In the genomic region with DNA sequence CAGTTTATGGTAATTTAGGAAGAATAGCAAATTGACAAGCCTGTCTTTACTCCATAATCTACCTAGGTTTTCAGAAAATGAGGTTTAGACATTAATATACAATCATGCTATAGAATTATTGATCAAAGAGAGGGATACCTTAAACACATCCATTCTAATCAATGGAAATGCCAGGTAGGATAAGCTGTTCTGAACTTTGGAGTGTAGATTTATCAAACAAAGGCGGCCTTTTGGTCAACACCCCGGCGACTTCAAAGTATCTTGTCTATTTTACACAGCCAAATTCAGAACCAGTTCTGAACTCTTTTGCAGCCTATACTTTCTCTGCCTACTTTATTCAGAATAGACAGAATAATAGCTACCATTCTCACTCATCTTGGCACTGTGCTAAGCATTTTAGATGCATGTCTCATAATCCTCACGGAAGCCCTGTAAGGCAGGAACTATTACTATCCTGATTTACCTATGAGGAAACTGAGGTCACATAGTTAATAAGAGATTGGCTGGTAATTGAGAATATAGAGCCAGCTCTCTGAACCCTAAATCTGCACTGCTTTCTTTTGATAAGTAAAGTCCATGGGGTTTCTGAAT, we compare ENCODE assay signal across 1 cellular context.
TF ChIP-seq lines count a peak whose summit lies in the region.

No MANE protein-coding gene starts in this region.

TF ChIP-seq in liver, 16 proteins besides CTCF, POLR2A, EP300 and RAD21 (continued from another document):
- TF ChIP-seq, protein P1, sequence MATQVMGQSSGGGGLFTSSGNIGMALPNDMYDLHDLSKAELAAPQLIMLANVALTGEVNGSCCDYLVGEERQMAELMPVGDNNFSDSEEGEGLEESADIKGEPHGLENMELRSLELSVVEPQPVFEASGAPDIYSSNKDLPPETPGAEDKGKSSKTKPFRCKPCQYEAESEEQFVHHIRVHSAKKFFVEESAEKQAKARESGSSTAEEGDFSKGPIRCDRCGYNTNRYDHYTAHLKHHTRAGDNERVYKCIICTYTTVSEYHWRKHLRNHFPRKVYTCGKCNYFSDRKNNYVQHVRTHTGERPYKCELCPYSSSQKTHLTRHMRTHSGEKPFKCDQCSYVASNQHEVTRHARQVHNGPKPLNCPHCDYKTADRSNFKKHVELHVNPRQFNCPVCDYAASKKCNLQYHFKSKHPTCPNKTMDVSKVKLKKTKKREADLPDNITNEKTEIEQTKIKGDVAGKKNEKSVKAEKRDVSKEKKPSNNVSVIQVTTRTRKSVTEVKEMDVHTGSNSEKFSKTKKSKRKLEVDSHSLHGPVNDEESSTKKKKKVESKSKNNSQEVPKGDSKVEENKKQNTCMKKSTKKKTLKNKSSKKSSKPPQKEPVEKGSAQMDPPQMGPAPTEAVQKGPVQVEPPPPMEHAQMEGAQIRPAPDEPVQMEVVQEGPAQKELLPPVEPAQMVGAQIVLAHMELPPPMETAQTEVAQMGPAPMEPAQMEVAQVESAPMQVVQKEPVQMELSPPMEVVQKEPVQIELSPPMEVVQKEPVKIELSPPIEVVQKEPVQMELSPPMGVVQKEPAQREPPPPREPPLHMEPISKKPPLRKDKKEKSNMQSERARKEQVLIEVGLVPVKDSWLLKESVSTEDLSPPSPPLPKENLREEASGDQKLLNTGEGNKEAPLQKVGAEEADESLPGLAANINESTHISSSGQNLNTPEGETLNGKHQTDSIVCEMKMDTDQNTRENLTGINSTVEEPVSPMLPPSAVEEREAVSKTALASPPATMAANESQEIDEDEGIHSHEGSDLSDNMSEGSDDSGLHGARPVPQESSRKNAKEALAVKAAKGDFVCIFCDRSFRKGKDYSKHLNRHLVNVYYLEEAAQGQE (IDR thresholded peaks at IDR 0.05), result peak; percentile 71
- peak; percentile 70 for TF ChIP-seq HNF4G (IDR thresholded peaks at IDR 0.05)
